2 cellular contexts compared by ENCODE assay signal in the genomic region with DNA sequence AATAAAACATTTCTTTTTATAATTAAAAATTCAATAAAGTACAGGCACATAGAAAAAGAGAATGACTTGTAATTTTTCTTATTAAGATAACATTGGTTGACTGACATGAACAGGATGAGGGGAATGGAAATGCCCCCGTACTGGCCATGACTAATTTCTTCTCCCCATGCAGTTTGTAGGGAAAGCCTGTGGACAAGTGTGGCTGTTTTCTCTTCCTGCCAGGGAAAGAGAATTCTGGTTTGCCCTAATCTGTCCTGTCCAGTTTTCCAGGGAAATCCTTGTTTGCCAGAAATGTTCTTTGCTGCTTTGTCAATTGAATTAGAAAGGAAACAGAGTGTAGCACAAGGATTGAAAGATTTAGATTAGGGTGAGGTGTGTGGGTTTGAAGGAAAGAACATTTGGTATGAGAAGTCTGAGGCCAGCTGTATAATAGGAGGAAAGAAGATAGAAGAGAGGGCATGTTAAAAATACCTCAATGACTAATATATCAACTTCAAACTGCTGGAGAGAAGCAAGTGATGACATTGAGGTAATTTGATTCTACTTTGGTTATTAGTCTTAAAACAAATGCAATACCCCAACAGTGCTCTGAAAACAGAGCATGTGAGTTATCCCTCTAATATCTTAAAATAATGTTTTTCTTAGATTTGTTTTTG.
TF ChIP-seq lines count a peak whose summit lies in the region.

No MANE protein-coding gene starts in this region.

TF ChIP-seq in SK-N-SH treated with all-trans-retinoic acid at 6 μM for 48 hours, 23 proteins besides CTCF, POLR2A, EP300 and RAD21 (continued from another document):
- TF ChIP-seq, protein P1, sequence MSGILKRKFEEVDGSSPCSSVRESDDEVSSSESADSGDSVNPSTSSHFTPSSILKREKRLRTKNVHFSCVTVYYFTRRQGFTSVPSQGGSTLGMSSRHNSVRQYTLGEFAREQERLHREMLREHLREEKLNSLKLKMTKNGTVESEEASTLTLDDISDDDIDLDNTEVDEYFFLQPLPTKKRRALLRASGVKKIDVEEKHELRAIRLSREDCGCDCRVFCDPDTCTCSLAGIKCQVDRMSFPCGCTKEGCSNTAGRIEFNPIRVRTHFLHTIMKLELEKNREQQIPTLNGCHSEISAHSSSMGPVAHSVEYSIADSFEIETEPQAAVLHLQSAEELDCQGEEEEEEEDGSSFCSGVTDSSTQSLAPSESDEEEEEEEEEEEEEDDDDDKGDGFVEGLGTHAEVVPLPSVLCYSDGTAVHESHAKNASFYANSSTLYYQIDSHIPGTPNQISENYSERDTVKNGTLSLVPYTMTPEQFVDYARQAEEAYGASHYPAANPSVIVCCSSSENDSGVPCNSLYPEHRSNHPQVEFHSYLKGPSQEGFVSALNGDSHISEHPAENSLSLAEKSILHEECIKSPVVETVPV (CRISPR knock-in tag; IDR thresholded peaks at IDR 0.05) = no peak
- TF ChIP-seq ARNTL (CRISPR knock-in tag; IDR thresholded peaks at IDR 0.05; ENCODE audit: borderline replicate concordance, low read depth) (no peak), ZNF70 (CRISPR knock-in tag; IDR thresholded peaks at IDR 0.05) (no peak), OSR1 (CRISPR knock-in tag; IDR thresholded peaks at IDR 0.05) (no peak), RARB (CRISPR knock-in tag; IDR thresholded peaks at IDR 0.05) (no peak), ISL1 (CRISPR knock-in tag; IDR thresholded peaks at IDR 0.05) (no peak), GLIS3 (CRISPR knock-in tag; IDR thresholded peaks at IDR 0.05) (no peak), BACH2 (CRISPR knock-in tag; IDR thresholded peaks at IDR 0.05; ENCODE audit: borderline replicate concordance) (no peak)
- TF ChIP-seq, protein P2, sequence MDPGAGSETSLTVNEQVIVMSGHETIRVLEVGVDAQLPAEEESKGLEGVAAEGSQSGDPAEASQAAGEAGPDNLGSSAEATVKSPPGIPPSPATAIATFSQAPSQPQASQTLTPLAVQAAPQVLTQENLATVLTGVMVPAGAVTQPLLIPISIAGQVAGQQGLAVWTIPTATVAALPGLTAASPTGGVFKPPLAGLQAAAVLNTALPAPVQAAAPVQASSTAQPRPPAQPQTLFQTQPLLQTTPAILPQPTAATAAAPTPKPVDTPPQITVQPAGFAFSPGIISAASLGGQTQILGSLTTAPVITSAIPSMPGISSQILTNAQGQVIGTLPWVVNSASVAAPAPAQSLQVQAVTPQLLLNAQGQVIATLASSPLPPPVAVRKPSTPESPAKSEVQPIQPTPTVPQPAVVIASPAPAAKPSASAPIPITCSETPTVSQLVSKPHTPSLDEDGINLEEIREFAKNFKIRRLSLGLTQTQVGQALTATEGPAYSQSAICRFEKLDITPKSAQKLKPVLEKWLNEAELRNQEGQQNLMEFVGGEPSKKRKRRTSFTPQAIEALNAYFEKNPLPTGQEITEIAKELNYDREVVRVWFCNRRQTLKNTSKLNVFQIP (CRISPR knock-in tag; IDR thresholded peaks at IDR 0.05; ENCODE audit: borderline replicate concordance, low read depth) = no peak
- TF ChIP-seq, protein P3, sequence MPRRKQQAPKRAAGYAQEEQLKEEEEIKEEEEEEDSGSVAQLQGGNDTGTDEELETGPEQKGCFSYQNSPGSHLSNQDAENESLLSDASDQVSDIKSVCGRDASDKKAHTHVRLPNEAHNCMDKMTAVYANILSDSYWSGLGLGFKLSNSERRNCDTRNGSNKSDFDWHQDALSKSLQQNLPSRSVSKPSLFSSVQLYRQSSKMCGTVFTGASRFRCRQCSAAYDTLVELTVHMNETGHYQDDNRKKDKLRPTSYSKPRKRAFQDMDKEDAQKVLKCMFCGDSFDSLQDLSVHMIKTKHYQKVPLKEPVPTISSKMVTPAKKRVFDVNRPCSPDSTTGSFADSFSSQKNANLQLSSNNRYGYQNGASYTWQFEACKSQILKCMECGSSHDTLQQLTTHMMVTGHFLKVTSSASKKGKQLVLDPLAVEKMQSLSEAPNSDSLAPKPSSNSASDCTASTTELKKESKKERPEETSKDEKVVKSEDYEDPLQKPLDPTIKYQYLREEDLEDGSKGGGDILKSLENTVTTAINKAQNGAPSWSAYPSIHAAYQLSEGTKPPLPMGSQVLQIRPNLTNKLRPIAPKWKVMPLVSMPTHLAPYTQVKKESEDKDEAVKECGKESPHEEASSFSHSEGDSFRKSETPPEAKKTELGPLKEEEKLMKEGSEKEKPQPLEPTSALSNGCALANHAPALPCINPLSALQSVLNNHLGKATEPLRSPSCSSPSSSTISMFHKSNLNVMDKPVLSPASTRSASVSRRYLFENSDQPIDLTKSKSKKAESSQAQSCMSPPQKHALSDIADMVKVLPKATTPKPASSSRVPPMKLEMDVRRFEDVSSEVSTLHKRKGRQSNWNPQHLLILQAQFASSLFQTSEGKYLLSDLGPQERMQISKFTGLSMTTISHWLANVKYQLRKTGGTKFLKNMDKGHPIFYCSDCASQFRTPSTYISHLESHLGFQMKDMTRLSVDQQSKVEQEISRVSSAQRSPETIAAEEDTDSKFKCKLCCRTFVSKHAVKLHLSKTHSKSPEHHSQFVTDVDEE (CRISPR knock-in tag; IDR thresholded peaks at IDR 0.05) = no peak
- TF ChIP-seq, protein P4, sequence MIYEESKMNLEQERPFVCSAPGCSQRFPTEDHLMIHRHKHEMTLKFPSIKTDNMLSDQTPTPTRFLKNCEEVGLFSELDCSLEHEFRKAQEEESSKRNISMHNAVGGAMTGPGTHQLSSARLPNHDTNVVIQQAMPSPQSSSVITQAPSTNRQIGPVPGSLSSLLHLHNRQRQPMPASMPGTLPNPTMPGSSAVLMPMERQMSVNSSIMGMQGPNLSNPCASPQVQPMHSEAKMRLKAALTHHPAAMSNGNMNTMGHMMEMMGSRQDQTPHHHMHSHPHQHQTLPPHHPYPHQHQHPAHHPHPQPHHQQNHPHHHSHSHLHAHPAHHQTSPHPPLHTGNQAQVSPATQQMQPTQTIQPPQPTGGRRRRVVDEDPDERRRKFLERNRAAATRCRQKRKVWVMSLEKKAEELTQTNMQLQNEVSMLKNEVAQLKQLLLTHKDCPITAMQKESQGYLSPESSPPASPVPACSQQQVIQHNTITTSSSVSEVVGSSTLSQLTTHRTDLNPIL (CRISPR knock-in tag; IDR thresholded peaks at IDR 0.05; ENCODE audit: low read depth) = no peak
- TF ChIP-seq, protein P5, sequence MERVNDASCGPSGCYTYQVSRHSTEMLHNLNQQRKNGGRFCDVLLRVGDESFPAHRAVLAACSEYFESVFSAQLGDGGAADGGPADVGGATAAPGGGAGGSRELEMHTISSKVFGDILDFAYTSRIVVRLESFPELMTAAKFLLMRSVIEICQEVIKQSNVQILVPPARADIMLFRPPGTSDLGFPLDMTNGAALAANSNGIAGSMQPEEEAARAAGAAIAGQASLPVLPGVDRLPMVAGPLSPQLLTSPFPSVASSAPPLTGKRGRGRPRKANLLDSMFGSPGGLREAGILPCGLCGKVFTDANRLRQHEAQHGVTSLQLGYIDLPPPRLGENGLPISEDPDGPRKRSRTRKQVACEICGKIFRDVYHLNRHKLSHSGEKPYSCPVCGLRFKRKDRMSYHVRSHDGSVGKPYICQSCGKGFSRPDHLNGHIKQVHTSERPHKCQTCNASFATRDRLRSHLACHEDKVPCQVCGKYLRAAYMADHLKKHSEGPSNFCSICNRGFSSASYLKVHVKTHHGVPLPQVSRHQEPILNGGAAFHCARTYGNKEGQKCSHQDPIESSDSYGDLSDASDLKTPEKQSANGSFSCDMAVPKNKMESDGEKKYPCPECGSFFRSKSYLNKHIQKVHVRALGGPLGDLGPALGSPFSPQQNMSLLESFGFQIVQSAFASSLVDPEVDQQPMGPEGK (CRISPR knock-in tag; IDR thresholded peaks at IDR 0.05; ENCODE audit: borderline replicate concordance) = no peak

TF ChIP-seq in SK-N-SH, 30 proteins besides CTCF, POLR2A, EP300 and RAD21 (continued from another document):
- TF ChIP-seq SIN3A (IDR thresholded peaks at IDR 0.05; ENCODE audit: borderline replicate concordance, low read depth, low read length) (no peak), YY1 (IDR thresholded peaks at IDR 0.05; ENCODE audit: low read depth) (no peak), JUND (IDR thresholded peaks at IDR 0.05) (no peak), MEF2A (IDR thresholded peaks at IDR 0.05; ENCODE audit: borderline replicate concordance, low read depth) (no peak), NFIC (IDR thresholded peaks at IDR 0.05; ENCODE audit: borderline replicate concordance) (no peak), RFX5 (IDR thresholded peaks at IDR 0.05; ENCODE audit: low read length) (no peak)
- TF ChIP-seq, protein P6, sequence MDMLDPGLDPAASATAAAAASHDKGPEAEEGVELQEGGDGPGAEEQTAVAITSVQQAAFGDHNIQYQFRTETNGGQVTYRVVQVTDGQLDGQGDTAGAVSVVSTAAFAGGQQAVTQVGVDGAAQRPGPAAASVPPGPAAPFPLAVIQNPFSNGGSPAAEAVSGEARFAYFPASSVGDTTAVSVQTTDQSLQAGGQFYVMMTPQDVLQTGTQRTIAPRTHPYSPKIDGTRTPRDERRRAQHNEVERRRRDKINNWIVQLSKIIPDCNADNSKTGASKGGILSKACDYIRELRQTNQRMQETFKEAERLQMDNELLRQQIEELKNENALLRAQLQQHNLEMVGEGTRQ (IDR thresholded peaks at IDR 0.05; ENCODE audit: borderline replicate concordance, low read depth, low read length) = no peak
- TF ChIP-seq, protein P7, sequence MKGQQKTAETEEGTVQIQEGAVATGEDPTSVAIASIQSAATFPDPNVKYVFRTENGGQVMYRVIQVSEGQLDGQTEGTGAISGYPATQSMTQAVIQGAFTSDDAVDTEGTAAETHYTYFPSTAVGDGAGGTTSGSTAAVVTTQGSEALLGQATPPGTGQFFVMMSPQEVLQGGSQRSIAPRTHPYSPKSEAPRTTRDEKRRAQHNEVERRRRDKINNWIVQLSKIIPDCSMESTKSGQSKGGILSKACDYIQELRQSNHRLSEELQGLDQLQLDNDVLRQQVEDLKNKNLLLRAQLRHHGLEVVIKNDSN (IDR thresholded peaks at IDR 0.05; ENCODE audit: borderline replicate concordance, low read depth) = no peak
- TF ChIP-seq, protein P8, sequence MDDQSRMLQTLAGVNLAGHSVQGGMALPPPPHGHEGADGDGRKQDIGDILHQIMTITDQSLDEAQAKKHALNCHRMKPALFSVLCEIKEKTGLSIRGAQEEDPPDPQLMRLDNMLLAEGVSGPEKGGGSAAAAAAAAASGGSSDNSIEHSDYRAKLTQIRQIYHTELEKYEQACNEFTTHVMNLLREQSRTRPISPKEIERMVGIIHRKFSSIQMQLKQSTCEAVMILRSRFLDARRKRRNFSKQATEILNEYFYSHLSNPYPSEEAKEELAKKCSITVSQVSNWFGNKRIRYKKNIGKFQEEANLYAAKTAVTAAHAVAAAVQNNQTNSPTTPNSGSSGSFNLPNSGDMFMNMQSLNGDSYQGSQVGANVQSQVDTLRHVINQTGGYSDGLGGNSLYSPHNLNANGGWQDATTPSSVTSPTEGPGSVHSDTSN (IDR thresholded peaks at IDR 0.05) = no peak
TF ChIP-seq in SK-N-SH: peak in this region for 0.
